In genomic region chr11:131228378-131228777, GRCh38 we compare ENCODE assay signal across 17 cellular contexts.
DNase-seq lines count a peak whose midpoint lies in the region; ATAC-seq, FAIRE-seq and TF ChIP-seq lines count a peak whose summit lies in the region.
"Had no signal": no experiment of that assay in that cellular context is flagged by ENCODE, and none has a peak within 500 bp of the region (broad histone marks: within the 10 kb centered on the region; RNA-seq: fewer than 3 reads in every experiment).

No MANE protein-coding gene starts in this region.

- H3K4me3 ChIP-seq in GM12865 (ENCODE audit: low read depth, low read length) (no peak overlapping the region), astrocyte of the cerebellum (ENCODE audit: low read depth, low read length) (no peak overlapping the region)
- H3K4me3 ChIP-seq: GM23338 had no signal

- in situ Hi-C loops in astrocyte of the cerebellum (cut with HindIII; ENCODE audit: low sequenced_read_pairs): no loop called here

- DNase-seq in GM12865 (ENCODE audit: low read depth): peak; percentile 17
- peak; percentile 5 for DNase-seq in astrocyte of the cerebellum (ENCODE audit: low read depth)
- DNase-seq in HTR-8/SVneo (ENCODE audit: insufficient read length, low spot score): no peak
- no peak for DNase-seq in effector CD8-positive, alpha-beta T cell (lab: John Stamatoyannopoulos, UW)
- DNase-seq: Calu3; CD4-positive, alpha-beta memory T cell; COR-L47; DMS53; EL; GDM1; H9 had no signal

- TF ChIP-seq CTCF in GM12865 (IDR thresholded peaks at IDR 0.05; ENCODE audit: insufficient read depth, low read depth, low read length, missing control alignments): no peak
- TF ChIP-seq CTCF in astrocyte of the cerebellum (IDR thresholded peaks at IDR 0.05; ENCODE audit: low read depth, low read length, missing control alignments): no peak

- no peak for FAIRE-seq in HTR-8/SVneo (lab: Jason Lieb, UNC)
- FAIRE-seq: GM12892, GM19239 had no signal

- ATAC-seq in GM21723 (IDR thresholded peaks at IDR 0.05; ENCODE audit: unreplicated experiment) (peak; percentile 70), GM21576 (IDR thresholded peaks at IDR 0.05; ENCODE audit: unreplicated experiment) (no peak)
- ATAC-seq: GM23338, HCT116 had no signal

Comparison
In these comparisons a context has a peak if more than half of its experiments do, and no peak if none do; other contexts are left out.
1. DNase-seq: peak in GM12865 (single experiment) and astrocyte of the cerebellum (single experiment); none in HTR-8/SVneo (single experiment) and effector CD8-positive, alpha-beta T cell (single experiment).